ENCODE assay signal across 25 cellular contexts in the genomic region with DNA sequence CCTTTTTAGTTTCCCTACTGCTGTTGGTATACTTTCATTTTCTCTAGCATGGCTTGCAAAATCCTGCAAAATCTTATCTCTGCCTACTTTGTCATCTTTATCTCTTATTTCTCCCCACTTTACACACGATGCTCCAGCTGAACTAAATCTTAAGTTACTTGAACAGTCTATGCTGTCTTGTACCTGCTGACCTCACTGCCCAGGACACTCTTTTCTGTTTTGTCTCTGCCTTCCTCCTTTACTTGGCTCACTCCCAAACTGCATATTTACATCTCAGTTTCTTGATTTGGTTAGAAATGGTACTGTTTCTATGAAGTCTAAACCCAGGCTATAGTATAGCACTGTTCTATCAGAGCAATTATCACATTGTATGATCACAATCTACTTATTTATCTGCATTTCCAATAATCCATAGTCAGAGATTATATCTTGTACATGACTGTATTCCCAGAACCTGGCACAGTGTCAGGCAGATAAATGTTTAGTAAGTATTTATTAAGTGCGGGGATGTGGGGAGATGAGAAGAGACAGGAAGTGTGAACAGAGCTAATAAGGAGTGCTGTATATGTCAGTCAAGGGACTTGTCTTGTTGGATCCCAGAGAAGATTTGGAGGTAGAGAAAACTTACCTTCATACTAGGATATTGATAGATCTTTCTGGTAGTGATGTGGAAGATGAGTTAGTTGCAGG. TPM values are rescaled to one million over a fixed set of nuclear protein-coding genes. Genes with fewer than 3 reads are reported as not detected.
"Had no signal": no experiment of that assay in that cellular context is flagged by ENCODE, and none has a peak within 500 bp of the region (broad histone marks: within the 10 kb centered on the region; RNA-seq: fewer than 3 reads in every experiment).

No MANE protein-coding gene starts in this region.

- H3K4me1 ChIP-seq: gastrocnemius medialis, left ventricle myocardium inferior, psoas muscle, stomach, testis had no signal

- H3K36me3 Mint-ChIP-seq: activated naive CD4-positive, alpha-beta T cell treated with anti-CD3 and anti-CD28 coated beads, Interleukin-2, amount 10 ng/mL, durations not matched to agents 7 days and 5 days; memory B cell; naive thymus-derived CD4-positive, alpha-beta T cell; type B pancreatic cell had no signal

- H3K9me3 Mint-ChIP-seq: activated CD4-positive, alpha-beta T cell treated with anti-CD3 and anti-CD28 coated beads, Interleukin-2, amount 10 ng/mL, durations not matched to agents 24 days and 14 days; activated CD8-positive, alpha-beta T cell treated with anti-CD3 and anti-CD28 coated beads for 36 hours; activated naive CD4-positive, alpha-beta T cell treated with anti-CD3 and anti-CD28 coated beads, Interleukin-2, amount 10 ng/mL, durations not matched to agents 7 days and 5 days; activated naive CD8-positive, alpha-beta T cell treated with anti-CD3 and anti-CD28 coated beads, Interleukin-2, amount 50 U/mL, for 24 hours; activated T-helper 2 cell treated with anti-CD3 and anti-CD28 coated beads, Interferon-gamma antibody, Interleukin-2, Interleukin-4, amounts not matched to agents 10 μg/mL and 5 μg/mL and 100 μg/mL, durations not matched to agents 14 hours and 24 hours and 36 hours; memory B cell; naive thymus-derived CD4-positive, alpha-beta T cell; T-helper 2 cell treated with Interferon-gamma antibody and Interleukin-4, amounts not matched to agents 5 μg/mL and 100 μg/mL, for 36 hours had no signal

- H3K36me3 ChIP-seq: brain microvascular endothelial cell, gastrocnemius medialis, left ventricle myocardium inferior, ovary, stomach had no signal

- H3K4me3 Mint-ChIP-seq: activated CD4-positive, alpha-beta T cell treated with anti-CD3 and anti-CD28 coated beads, Interleukin-2, amount 10 ng/mL, durations not matched to agents 24 days and 14 days; activated CD8-positive, alpha-beta T cell treated with anti-CD3 and anti-CD28 coated beads for 36 hours; activated naive CD4-positive, alpha-beta T cell treated with anti-CD3 and anti-CD28 coated beads, Interleukin-2, amount 10 ng/mL, durations not matched to agents 7 days and 5 days; activated naive CD8-positive, alpha-beta T cell treated with anti-CD3 and anti-CD28 coated beads, Interleukin-2, amount 50 U/mL, for 24 hours; memory B cell; naive thymus-derived CD4-positive, alpha-beta T cell; T-helper 2 cell treated with Interferon-gamma antibody and Interleukin-4, amounts not matched to agents 5 μg/mL and 100 μg/mL, for 36 hours; type B pancreatic cell had no signal

- ATAC-seq: activated CD8-positive, alpha-beta T cell treated with anti-CD3 and anti-CD28 coated beads for 36 hours; activated naive CD8-positive, alpha-beta T cell treated with anti-CD3 and anti-CD28 coated beads, Interleukin-2, amount 50 U/mL, for 24 hours; gastrocnemius medialis; naive thymus-derived CD4-positive, alpha-beta T cell; psoas muscle; right cardiac atrium had no signal

- H3K9me3 ChIP-seq: gastrocnemius medialis, left ventricle myocardium inferior, ovary, psoas muscle, stomach, testis had no signal

- H3K4me3 ChIP-seq: gastrocnemius medialis, left ventricle myocardium inferior, ovary, psoas muscle, skin epidermis, stomach, testis had no signal

- H3K27me3 ChIP-seq: brain microvascular endothelial cell, gastrocnemius medialis, ovary, stomach, testis had no signal

- H3K27ac Mint-ChIP-seq: activated CD4-positive, alpha-beta T cell treated with anti-CD3 and anti-CD28 coated beads, Interleukin-2, amount 10 ng/mL, durations not matched to agents 24 days and 14 days; activated CD8-positive, alpha-beta T cell treated with anti-CD3 and anti-CD28 coated beads for 36 hours; activated naive CD4-positive, alpha-beta T cell treated with anti-CD3 and anti-CD28 coated beads, Interleukin-2, amount 10 ng/mL, durations not matched to agents 7 days and 5 days; activated naive CD8-positive, alpha-beta T cell treated with anti-CD3 and anti-CD28 coated beads, Interleukin-2, amount 50 U/mL, for 24 hours; activated T-helper 2 cell treated with anti-CD3 and anti-CD28 coated beads, Interferon-gamma antibody, Interleukin-2, Interleukin-4, amounts not matched to agents 10 μg/mL and 5 μg/mL and 100 μg/mL, durations not matched to agents 14 hours and 24 hours and 36 hours; memory B cell; naive thymus-derived CD4-positive, alpha-beta T cell; T-helper 2 cell treated with Interferon-gamma antibody and Interleukin-4, amounts not matched to agents 5 μg/mL and 100 μg/mL, for 36 hours; type B pancreatic cell had no signal

- H3K27me3 Mint-ChIP-seq: activated naive CD8-positive, alpha-beta T cell treated with anti-CD3 and anti-CD28 coated beads, Interleukin-2, amount 50 U/mL, for 24 hours; type B pancreatic cell had no signal

- H3K27ac ChIP-seq: brain microvascular endothelial cell, gastrocnemius medialis, left ventricle myocardium inferior, ovary, psoas muscle, skin epidermis, stomach, testis had no signal

- DNase-seq: activated CD4-positive, alpha-beta T cell treated with anti-CD3 and anti-CD28 coated beads, Interleukin-2, amount 10 ng/mL, durations not matched to agents 24 days and 14 days; activated CD8-positive, alpha-beta T cell treated with anti-CD3 and anti-CD28 coated beads for 36 hours; activated naive CD4-positive, alpha-beta T cell treated with anti-CD3 and anti-CD28 coated beads, Interleukin-2, amount 10 ng/mL, durations not matched to agents 7 days and 5 days; activated naive CD8-positive, alpha-beta T cell treated with anti-CD3 and anti-CD28 coated beads, Interleukin-2, amount 50 U/mL, for 24 hours; activated T-cell treated with anti-CD3 and anti-CD28 coated beads, Interleukin-2, amount 50 U/mL, for 1 hour; aorta; brain microvascular endothelial cell; central memory CD4-positive, alpha-beta T cell; erythroblast; gastrocnemius medialis; head of caudate nucleus; left ventricle myocardium inferior; naive thymus-derived CD4-positive, alpha-beta T cell; ovary; psoas muscle; right cardiac atrium; stimulated activated CD4-positive, alpha-beta T cell treated with anti-CD3 and anti-CD28 coated beads, Interleukin-15, amount 100 ng/mL, for 24 hours; stimulated activated CD4-positive, alpha-beta T cell treated with anti-CD3 and anti-CD28 coated beads, Interleukin-2, amount 100 ng/mL, for 48 hours; stomach; testis had no signal

- H3K4me1 Mint-ChIP-seq: activated CD4-positive, alpha-beta T cell treated with anti-CD3 and anti-CD28 coated beads, Interleukin-2, amount 10 ng/mL, durations not matched to agents 24 days and 14 days; memory B cell had no signal

RNA-seq across cellular contexts. Expression of a gene that starts 57.6 kb away (rescaled TPM):
- total RNA-seq: activated CD4-positive, alpha-beta T cell treated with anti-CD3 and anti-CD28 coated beads, Interleukin-2, amount 10 ng/mL, durations not matched to agents 24 days and 14 days had no signal
